In the genomic region with DNA sequence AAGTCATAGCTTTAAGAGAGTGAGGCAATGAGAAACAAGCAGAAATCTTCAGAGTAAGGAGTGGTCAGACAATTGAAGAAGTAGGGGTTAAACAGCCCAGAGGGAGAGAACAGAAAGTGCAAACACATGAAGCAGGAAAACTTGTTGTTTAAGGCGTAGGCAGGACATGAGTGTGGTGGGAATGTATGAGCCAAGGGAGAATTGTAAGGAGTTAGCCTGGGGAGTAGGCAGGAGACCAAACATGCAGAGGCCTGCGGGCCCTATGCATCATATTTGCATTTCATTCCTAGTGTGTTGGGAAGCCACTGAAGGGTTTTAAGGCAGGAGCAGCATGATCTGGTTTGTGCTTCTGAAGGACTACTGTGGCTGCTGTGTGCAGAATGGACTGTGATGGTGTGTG, we compare ENCODE assay signal across 16 cellular contexts.
A peak's percentile ranks its signal among the peaks of the same experiment; 100 is the strongest.
DNase-seq lines count a peak whose midpoint lies in the region; ATAC-seq, FAIRE-seq and TF ChIP-seq lines count a peak whose summit lies in the region.
"Had no signal": no experiment of that assay in that cellular context is flagged by ENCODE, and none has a peak within 500 bp of the region (broad histone marks: within the 10 kb centered on the region; RNA-seq: fewer than 3 reads in every experiment).

No MANE protein-coding gene starts in this region.

- CTCF ChIA-PET in WTC11 (lab: Charles Lee), result no interaction called here

- H3K27me3 Mint-ChIP-seq in WTC11 (ENCODE audit: low read depth), result no peaks in the 10 kb centered on the region

- H3K27ac Mint-ChIP-seq in WTC11, result no peak overlapping the region

- H3K9me3 ChIP-seq in osteoblast (ENCODE audit: low read depth, low read length), result no peaks in the 10 kb centered on the region
- H3K9me3 ChIP-seq: Peyer's patch had no signal

- POLR2A ChIA-PET in WTC11 (lab: Charles Lee), result no interaction called here

- no peaks in the 10 kb centered on the region for H4K20me1 ChIP-seq in osteoblast (ENCODE audit: insufficient read depth, low read length)
- H4K20me1 ChIP-seq: BLaER1 treated with 17β-estradiol and CSF1 and Interleukin-3, amounts not matched to agents 10 nM and 100 nM had no signal

- H3K4me3 Mint-ChIP-seq in WTC11, result no peak overlapping the region

- no peaks in the 10 kb centered on the region for H3K36me3 ChIP-seq in osteoblast (ENCODE audit: insufficient read depth, low read length)
- H3K36me3 ChIP-seq: BLaER1 treated with 17β-estradiol and CSF1 and Interleukin-3, amounts not matched to agents 10 nM and 100 nM; Peyer's patch had no signal

- H3K36me3 Mint-ChIP-seq in WTC11, result no peaks in the 10 kb centered on the region

- FAIRE-seq in HTR-8/SVneo (lab: Jason Lieb, UNC), result peak; percentile 33
- FAIRE-seq: HepG2 had no signal

- TF ChIP-seq CTCF in WTC11 (IDR thresholded peaks at IDR 0.05) (no peak), fibroblast of the aortic adventitia (IDR thresholded peaks at IDR 0.05; ENCODE audit: insufficient read depth, low read length) (no peak), osteoblast (IDR thresholded peaks at IDR 0.05; ENCODE audit: extremely low read depth, low read depth, low read length) (no peak)

- no peaks in the 10 kb centered on the region for H3K79me2 ChIP-seq in osteoblast (ENCODE audit: insufficient read depth, low read length)

- no peaks in the 10 kb centered on the region for H3K27me3 ChIP-seq in osteoblast (ENCODE audit: insufficient read depth, low read length)
- H3K27me3 ChIP-seq: BLaER1 treated with 17β-estradiol and CSF1 and Interleukin-3, amounts not matched to agents 10 nM and 100 nM; Peyer's patch had no signal

- H3K27ac ChIP-seq in osteoblast (ENCODE audit: low read depth, low read length), result no peak overlapping the region
- H3K27ac ChIP-seq: BLaER1 treated with 17β-estradiol and CSF1 and Interleukin-3, amounts not matched to agents 10 nM and 100 nM; Peyer's patch had no signal

- H3K4me3 ChIP-seq in fibroblast of the aortic adventitia (ENCODE audit: low read depth, low read length) (no peak overlapping the region), osteoblast (ENCODE audit: insufficient read depth, low read length) (no peak overlapping the region)
- H3K4me3 ChIP-seq: BLaER1 treated with 17β-estradiol and CSF1 and Interleukin-3, amounts not matched to agents 10 nM and 100 nM; Peyer's patch had no signal

- ATAC-seq in WTC11, result peak; percentile 44
- ATAC-seq in GM19467 (IDR thresholded peaks at IDR 0.05; ENCODE audit: unreplicated experiment), result no peak
- ATAC-seq: HepG2 had no signal

- H2AFZ ChIP-seq in osteoblast (ENCODE audit: low read length), result peak overlapping the region; percentile 20

- H3K4me1 Mint-ChIP-seq in WTC11, result peaks cover 5% of the 10 kb centered on the region; the same call in 1 of the 2 replicates

- H3K9me3 Mint-ChIP-seq in WTC11, result no peaks in the 10 kb centered on the region

- no peak for DNase-seq in HTR-8/SVneo (ENCODE audit: insufficient read length, low spot score)
- DNase-seq in WTC11 (ENCODE audit: low spot score), result no peak
- DNase-seq in fibroblast of the aortic adventitia (ENCODE audit: low read depth), result peak; percentile 15
- no peak for DNase-seq in osteoblast (ENCODE audit: insufficient read length, low spot score, missing footprints)
- DNase-seq in GM19240 (ENCODE audit: insufficient read length, low spot score), result no peak
- DNase-seq in T-helper 2 cell, result no peak
- DNase-seq: H7, Karpas-422, NCI-H1436 treated with DMSO at 0.1 percent for 48 hours, NCI-H2081 treated with DMSO at 0.1 percent for 48 hours, NCI-H748 treated with DMSO at 0.1 percent for 48 hours, Peyer's patch, SHP77 treated with DMSO at 0.1 percent for 48 hours had no signal

- H3K4me2 ChIP-seq in osteoblast (ENCODE audit: insufficient read depth, low read length), result no peak overlapping the region

- H3K4me1 ChIP-seq in osteoblast (ENCODE audit: insufficient read depth, low read length), result peaks cover 8% of the 10 kb centered on the region
- H3K4me1 ChIP-seq: Peyer's patch had no signal

TF ChIP-seq in WTC11, 78 proteins besides CTCF, POLR2A, EP300 and RAD21:
- TF ChIP-seq ZNF219 (CRISPR knock-in tag; IDR thresholded peaks at IDR 0.05; ENCODE audit: borderline replicate concordance) (no peak), KAT7 (CRISPR knock-in tag; IDR thresholded peaks at IDR 0.05; ENCODE audit: borderline replicate concordance) (no peak), MYBL2 (CRISPR knock-in tag; IDR thresholded peaks at IDR 0.05) (no peak), HMGA2 (CRISPR knock-in tag; IDR thresholded peaks at IDR 0.05) (no peak)
- TF ChIP-seq, protein P1, sequence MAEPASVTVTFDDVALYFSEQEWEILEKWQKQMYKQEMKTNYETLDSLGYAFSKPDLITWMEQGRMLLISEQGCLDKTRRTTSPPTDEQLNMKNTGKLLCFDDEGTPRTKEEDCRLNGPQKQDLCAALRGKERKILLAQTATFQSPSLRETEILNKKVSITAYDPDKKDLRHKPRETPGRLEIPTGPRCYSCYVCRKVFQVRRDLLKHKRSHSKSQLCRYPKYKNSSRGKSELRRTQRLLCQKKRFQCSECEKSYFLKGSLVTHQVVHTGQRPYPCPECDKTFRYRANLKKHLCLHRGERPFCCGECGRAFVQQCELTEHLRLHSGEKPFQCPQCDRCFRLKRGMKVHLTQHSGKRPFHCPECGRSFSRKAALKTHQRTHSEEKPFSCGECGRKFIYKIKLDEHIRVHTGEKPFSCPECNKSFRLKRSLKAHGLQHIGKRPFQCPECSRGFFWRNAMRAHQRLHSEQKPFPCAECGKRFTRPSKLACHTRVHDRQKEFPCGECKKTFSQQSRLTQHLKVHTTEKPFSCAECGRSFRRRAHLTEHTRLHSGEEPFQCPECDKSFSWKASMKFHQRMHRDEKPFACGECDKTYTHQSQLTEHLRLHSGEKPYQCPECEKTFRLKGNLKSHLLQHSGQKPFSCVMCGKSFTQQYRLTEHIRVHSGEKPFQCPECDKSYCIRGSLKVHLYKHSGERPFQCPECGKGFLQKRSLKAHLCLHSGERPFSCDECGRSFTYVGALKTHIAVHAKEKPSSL (CRISPR knock-in tag; conservative IDR thresholded peaks at IDR 0.05), result no peak
- TF ChIP-seq, protein P2, sequence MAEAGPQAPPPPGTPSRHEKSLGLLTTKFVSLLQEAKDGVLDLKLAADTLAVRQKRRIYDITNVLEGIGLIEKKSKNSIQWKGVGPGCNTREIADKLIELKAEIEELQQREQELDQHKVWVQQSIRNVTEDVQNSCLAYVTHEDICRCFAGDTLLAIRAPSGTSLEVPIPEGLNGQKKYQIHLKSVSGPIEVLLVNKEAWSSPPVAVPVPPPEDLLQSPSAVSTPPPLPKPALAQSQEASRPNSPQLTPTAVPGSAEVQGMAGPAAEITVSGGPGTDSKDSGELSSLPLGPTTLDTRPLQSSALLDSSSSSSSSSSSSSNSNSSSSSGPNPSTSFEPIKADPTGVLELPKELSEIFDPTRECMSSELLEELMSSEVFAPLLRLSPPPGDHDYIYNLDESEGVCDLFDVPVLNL (CRISPR knock-in tag; IDR thresholded peaks at IDR 0.05; ENCODE audit: borderline replicate concordance, low read depth), result no peak
- TF ChIP-seq, protein P3, sequence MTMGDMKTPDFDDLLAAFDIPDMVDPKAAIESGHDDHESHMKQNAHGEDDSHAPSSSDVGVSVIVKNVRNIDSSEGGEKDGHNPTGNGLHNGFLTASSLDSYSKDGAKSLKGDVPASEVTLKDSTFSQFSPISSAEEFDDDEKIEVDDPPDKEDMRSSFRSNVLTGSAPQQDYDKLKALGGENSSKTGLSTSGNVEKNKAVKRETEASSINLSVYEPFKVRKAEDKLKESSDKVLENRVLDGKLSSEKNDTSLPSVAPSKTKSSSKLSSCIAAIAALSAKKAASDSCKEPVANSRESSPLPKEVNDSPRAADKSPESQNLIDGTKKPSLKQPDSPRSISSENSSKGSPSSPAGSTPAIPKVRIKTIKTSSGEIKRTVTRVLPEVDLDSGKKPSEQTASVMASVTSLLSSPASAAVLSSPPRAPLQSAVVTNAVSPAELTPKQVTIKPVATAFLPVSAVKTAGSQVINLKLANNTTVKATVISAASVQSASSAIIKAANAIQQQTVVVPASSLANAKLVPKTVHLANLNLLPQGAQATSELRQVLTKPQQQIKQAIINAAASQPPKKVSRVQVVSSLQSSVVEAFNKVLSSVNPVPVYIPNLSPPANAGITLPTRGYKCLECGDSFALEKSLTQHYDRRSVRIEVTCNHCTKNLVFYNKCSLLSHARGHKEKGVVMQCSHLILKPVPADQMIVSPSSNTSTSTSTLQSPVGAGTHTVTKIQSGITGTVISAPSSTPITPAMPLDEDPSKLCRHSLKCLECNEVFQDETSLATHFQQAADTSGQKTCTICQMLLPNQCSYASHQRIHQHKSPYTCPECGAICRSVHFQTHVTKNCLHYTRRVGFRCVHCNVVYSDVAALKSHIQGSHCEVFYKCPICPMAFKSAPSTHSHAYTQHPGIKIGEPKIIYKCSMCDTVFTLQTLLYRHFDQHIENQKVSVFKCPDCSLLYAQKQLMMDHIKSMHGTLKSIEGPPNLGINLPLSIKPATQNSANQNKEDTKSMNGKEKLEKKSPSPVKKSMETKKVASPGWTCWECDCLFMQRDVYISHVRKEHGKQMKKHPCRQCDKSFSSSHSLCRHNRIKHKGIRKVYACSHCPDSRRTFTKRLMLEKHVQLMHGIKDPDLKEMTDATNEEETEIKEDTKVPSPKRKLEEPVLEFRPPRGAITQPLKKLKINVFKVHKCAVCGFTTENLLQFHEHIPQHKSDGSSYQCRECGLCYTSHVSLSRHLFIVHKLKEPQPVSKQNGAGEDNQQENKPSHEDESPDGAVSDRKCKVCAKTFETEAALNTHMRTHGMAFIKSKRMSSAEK (CRISPR knock-in tag; IDR thresholded peaks at IDR 0.05; ENCODE audit: borderline replicate concordance), result no peak
TF ChIP-seq in WTC11: peak in this region for 0.
